In the genomic region with DNA sequence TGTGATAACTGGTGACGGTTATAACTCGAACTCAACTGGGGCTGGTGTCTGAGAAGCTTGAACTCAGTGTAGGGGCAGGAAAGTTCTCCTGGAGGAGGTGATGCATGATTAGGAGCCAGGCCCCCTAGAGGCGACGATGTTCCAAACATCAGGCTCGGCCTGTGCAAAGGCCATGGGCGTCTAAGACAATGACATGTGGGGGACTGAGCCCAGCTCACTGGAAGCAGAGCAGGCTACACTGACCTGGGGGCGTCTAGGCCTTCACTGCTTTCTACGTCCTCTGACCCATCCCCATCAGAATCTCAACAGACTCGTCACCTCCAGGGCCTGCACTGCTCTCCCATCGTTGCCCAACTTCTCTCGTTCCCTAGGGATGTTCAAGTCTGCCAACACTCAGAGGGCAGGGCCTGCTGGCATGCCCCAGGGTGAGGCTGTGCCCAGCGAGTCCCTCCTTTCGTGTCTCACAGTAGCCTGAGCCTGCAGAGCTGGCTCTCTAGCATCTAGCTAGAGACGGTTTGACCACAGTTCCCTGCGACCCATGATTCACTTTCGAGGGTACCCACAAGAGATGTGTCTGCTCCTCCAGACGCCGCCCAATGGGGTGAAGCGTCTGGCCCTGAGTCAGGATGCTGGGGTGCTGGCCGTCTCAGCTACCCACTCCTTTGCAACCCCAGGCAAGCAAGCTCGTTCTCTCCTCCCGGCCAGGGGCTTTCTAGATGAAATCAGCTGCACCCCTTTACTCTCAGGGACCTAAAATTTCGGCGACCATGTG, we compare ENCODE assay signal across 8 cellular contexts. TPM values are rescaled to one million over a fixed set of nuclear protein-coding genes. Genes with fewer than 3 reads are reported as not detected.
DNase-seq lines count a peak whose midpoint lies in the region; ATAC-seq lines count a peak whose summit lies in the region.

No MANE protein-coding gene starts in this region.

- no peaks in the 10 kb centered on the region for H3K9me3 Mint-ChIP-seq in activated naive CD4-positive, alpha-beta T cell treated with anti-CD3 and anti-CD28 coated beads for 36 hours

- ATAC-seq in GM18867 (IDR thresholded peaks at IDR 0.05; ENCODE audit: unreplicated experiment) (peak; percentile 25), left cardiac atrium (peak; percentile 7 to 22), GM19463 (IDR thresholded peaks at IDR 0.05; ENCODE audit: unreplicated experiment) (no peak)

- in situ Hi-C loops in ACHN (cut with HindIII; ENCODE audit: low pct_ligation_motif_present, low pct_unique_long_range_greater_than_20kb, low sequenced_read_pairs), result loop anchor here (10.0 kb wide), 1 partner anchor 58 kb away; a partner anchor contains a TSS

- H3K4me3 Mint-ChIP-seq in activated naive CD4-positive, alpha-beta T cell treated with anti-CD3 and anti-CD28 coated beads for 36 hours, result peak overlapping the region; percentile 99

- CTCF ChIA-PET in activated naive CD4-positive, alpha-beta T cell treated with anti-CD3 and anti-CD28 coated beads for 36 hours (lab: Charles Lee), result interaction anchor here (0.7 to 3.2 kb wide), 17 partner anchors 15 to 700 kb away, joined by 3 to 17 read pairs (median 4); a partner anchor contains a TSS

- H3K4me3 ChIP-seq in skeletal muscle cell (ENCODE audit: low read depth, low read length), result peak overlapping the region; percentile 81

- H3K4me1 Mint-ChIP-seq in activated naive CD4-positive, alpha-beta T cell treated with anti-CD3 and anti-CD28 coated beads for 36 hours (ENCODE audit: low read depth), result peaks cover 38% of the 10 kb centered on the region

- intact Hi-C loops in activated naive CD4-positive, alpha-beta T cell treated with anti-CD3 and anti-CD28 coated beads for 36 hours (cut with micrococcal nuclease), result loop anchor here (1.0 to 10.0 kb wide), 5 partner anchors 19 to 728 kb away; a partner anchor contains a TSS
- intact Hi-C loops in left cardiac atrium (cut with DNase I), result loop anchor here in 1 of 2 donors (5.0 kb wide), 1 partner anchor 86 kb away; no protein-coding TSS in a partner anchor

- H3K27me3 Mint-ChIP-seq in activated naive CD4-positive, alpha-beta T cell treated with anti-CD3 and anti-CD28 coated beads for 36 hours (ENCODE audit: low read depth), result no peaks in the 10 kb centered on the region

- peak overlapping the region; percentile 96 for H3K27ac Mint-ChIP-seq in activated naive CD4-positive, alpha-beta T cell treated with anti-CD3 and anti-CD28 coated beads for 36 hours

- peaks cover 49% of the 10 kb centered on the region for H3K36me3 Mint-ChIP-seq in activated naive CD4-positive, alpha-beta T cell treated with anti-CD3 and anti-CD28 coated beads for 36 hours (ENCODE audit: low read depth)

- DNase-seq in ACHN (peak; percentile 60), HuH-7.5 (ENCODE audit: low spot score) (peak; percentile 67), SK-N-DZ (ENCODE audit: low spot score) (peak; percentile 86), left cardiac atrium (peak; percentile 66), skeletal muscle cell (ENCODE audit: low read depth) (no peak)
- peak; percentile 79 for DNase-seq in activated naive CD4-positive, alpha-beta T cell treated with anti-CD3 and anti-CD28 coated beads for 36 hours

RNA-seq across cellular contexts. Expression of a gene that starts 1.1 kb away (rescaled TPM):
- 21.2 TPM in 2 replicates for polyA plus RNA-seq in SK-N-DZ (2014; cell fraction: cytosol; rRNA removed)
- polyA plus RNA-seq in SK-N-DZ (2014; cell fraction: nucleus; rRNA removed), result 161 and 209 TPM in 2 replicates
- 100 to 1,000 TPM; 105 to 114 TPM for total RNA-seq in activated naive CD4-positive, alpha-beta T cell treated with anti-CD3 and anti-CD28 coated beads for 36 hours
- total RNA-seq in left cardiac atrium, result 10 to 100 TPM; 11.9 to 16.3 TPM

RNA-seq across cellular contexts. Expression of a gene that starts 19.3 kb away (rescaled TPM):
- polyA plus RNA-seq in SK-N-DZ (2014; cell fraction: cytosol; rRNA removed), result 30.0 and 37.8 TPM in 2 replicates
- polyA plus RNA-seq in SK-N-DZ (2014; cell fraction: nucleus; rRNA removed), result 20.7 and 34.3 TPM in 2 replicates
- 10 to 100 TPM; 11.9 to 12.0 TPM for total RNA-seq in activated naive CD4-positive, alpha-beta T cell treated with anti-CD3 and anti-CD28 coated beads for 36 hours
- total RNA-seq in left cardiac atrium, result 10 to 100 TPM; 87.4 to 93.9 TPM

Comparison
In these comparisons a context has a peak if more than half of its experiments do, and no peak if none do; other contexts are left out.
1. RNA of a gene that starts 1.1 kb away (total RNA-seq): 105 to 114 TPM in activated naive CD4-positive, alpha-beta T cell treated with anti-CD3 and anti-CD28 coated beads for 36 hours; 11.9 to 16.3 TPM in left cardiac atrium; every median in the first group is over 4 times any median in the second.
2. RNA of a gene that starts 19.3 kb away (total RNA-seq): 87.4 to 93.9 TPM in left cardiac atrium; 11.9 to 12.0 TPM in activated naive CD4-positive, alpha-beta T cell treated with anti-CD3 and anti-CD28 coated beads for 36 hours; every median in the first group is over 4 times any median in the second.